1 cellular context compared by ENCODE assay signal in the genomic region with DNA sequence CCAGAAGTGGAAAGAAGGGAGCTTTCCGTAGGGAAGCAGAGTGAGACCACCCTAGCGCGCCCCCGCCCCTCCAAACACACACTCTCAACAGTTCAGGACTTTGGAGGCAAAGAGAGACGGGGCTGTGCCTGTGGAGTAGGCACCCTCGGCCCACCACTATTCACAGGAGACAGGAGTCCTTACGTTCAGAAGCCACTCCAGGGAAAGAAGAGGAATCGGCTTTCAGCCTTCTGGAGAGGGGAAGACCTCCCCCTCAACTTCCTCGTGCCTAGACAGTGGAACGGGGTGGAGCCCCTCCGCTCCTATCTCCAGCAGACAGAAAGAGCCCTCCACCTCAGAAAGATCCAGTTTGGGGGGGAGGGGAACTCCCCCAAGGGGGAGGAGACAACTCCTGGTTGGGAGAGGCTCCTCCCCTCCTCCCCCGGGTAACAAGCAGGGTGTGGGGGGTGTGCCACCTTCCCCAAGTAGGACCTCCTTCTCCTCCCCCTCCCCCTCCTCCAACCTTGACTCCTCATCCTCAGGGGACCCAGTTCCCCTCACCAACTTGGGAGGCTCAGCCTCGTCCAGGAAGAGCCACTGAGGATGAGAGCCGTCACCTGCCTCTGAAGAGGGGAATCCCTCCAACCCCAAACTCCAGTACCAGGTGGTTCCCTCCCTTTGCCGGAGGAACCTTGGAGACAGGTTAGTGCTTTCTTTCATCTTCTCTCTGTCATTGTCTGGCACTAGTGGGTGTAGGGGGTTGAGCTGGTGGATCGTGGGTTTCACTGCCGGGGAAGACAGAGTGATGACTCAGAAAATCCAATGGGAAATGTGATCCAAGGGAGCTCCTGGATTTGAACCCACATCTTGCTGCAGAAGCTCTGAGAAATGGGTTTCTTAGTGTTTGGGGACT.
TF ChIP-seq lines count a peak whose summit lies in the region.

No MANE protein-coding gene starts in this region.

TF ChIP-seq in HepG2, 621 proteins besides CTCF, POLR2A, EP300 and RAD21 (continued from another document):
- TF ChIP-seq, protein P1, sequence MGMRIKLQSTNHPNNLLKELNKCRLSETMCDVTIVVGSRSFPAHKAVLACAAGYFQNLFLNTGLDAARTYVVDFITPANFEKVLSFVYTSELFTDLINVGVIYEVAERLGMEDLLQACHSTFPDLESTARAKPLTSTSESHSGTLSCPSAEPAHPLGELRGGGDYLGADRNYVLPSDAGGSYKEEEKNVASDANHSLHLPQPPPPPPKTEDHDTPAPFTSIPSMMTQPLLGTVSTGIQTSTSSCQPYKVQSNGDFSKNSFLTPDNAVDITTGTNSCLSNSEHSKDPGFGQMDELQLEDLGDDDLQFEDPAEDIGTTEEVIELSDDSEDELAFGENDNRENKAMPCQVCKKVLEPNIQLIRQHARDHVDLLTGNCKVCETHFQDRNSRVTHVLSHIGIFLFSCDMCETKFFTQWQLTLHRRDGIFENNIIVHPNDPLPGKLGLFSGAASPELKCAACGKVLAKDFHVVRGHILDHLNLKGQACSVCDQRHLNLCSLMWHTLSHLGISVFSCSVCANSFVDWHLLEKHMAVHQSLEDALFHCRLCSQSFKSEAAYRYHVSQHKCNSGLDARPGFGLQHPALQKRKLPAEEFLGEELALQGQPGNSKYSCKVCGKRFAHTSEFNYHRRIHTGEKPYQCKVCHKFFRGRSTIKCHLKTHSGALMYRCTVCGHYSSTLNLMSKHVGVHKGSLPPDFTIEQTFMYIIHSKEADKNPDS (CRISPR knock-in tag; IDR thresholded peaks at IDR 0.05), result no peak
- TF ChIP-seq AKNA (CRISPR knock-in tag; IDR thresholded peaks at IDR 0.05; ENCODE audit: borderline replicate concordance) (no peak), GABPB1 (CRISPR knock-in tag; IDR thresholded peaks at IDR 0.05) (no peak), HNRNPK (IDR thresholded peaks at IDR 0.05; ENCODE audit: low read depth, low read length, poor library complexity, severe bottlenecking) (no peak), PCBP2 (optimal IDR thresholded peaks at IDR 0.05; ENCODE audit: low read depth, low read length, poor library complexity, severe bottlenecking) (no peak), MZF1 (CRISPR knock-in tag; IDR thresholded peaks at IDR 0.05; ENCODE audit: borderline replicate concordance) (no peak), HIVEP1 (CRISPR knock-in tag; IDR thresholded peaks at IDR 0.05) (peak; percentile 6; the same call in 1 of the 2 replicates), FOXK2 (IDR thresholded peaks at IDR 0.05) (no peak), MXD3 (CRISPR knock-in tag; IDR thresholded peaks at IDR 0.05) (0 out of 2 replicates have a peak, but pooled peaks have one; percentile 3), KMT2B (CRISPR knock-in tag; IDR thresholded peaks at IDR 0.05) (no peak), ZNF451 (CRISPR knock-in tag; IDR thresholded peaks at IDR 0.05) (no peak), TEAD3 (CRISPR knock-in tag; optimal IDR thresholded peaks at IDR 0.05; ENCODE audit: borderline replicate concordance) (no peak), ZNF781 (CRISPR knock-in tag; IDR thresholded peaks at IDR 0.05; ENCODE audit: borderline replicate concordance, not compliant biosample characterization) (peak; percentile 58), SMARCE1 (IDR thresholded peaks at IDR 0.05; ENCODE audit: borderline replicate concordance) (no peak), ZNF788 (CRISPR knock-in tag; IDR thresholded peaks at IDR 0.05; ENCODE audit: borderline replicate concordance) (peak; percentile 18; the same call in 1 of the 2 replicates), ATAD3A (CRISPR knock-in tag; IDR thresholded peaks at IDR 0.05) (no peak), MAFK (conservative IDR thresholded peaks at IDR 0.05 in 1 of 2, IDR thresholded peaks at IDR 0.05 in 1 of 2; ENCODE audit: low read length in 2 of 2) (no peak), DMAP1 (CRISPR knock-in tag; IDR thresholded peaks at IDR 0.05) (no peak), ZNF616 (CRISPR knock-in tag; IDR thresholded peaks at IDR 0.05; ENCODE audit: low read depth) (no peak), SAFB2 (CRISPR knock-in tag; IDR thresholded peaks at IDR 0.05; ENCODE audit: borderline replicate concordance, low read depth) (no peak), ZSCAN9 (CRISPR knock-in tag; IDR thresholded peaks at IDR 0.05; ENCODE audit: borderline replicate concordance) (0 out of 2 replicates have a peak, but pooled peaks have one; percentile 20), ZZZ3 (CRISPR knock-in tag; IDR thresholded peaks at IDR 0.05; ENCODE audit: borderline replicate concordance) (no peak), SNAPC2 (CRISPR knock-in tag; IDR thresholded peaks at IDR 0.05) (no peak), CAMTA2 (CRISPR knock-in tag; IDR thresholded peaks at IDR 0.05; ENCODE audit: borderline replicate concordance) (no peak), SIN3B (IDR thresholded peaks at IDR 0.05; ENCODE audit: low read length) (no peak), SMC3 (IDR thresholded peaks at IDR 0.05; ENCODE audit: low read length) (no peak), ZNF619 (CRISPR knock-in tag; IDR thresholded peaks at IDR 0.05) (0 out of 2 replicates have a peak, but pooled peaks have one; percentile 47), HNF4G (IDR thresholded peaks at IDR 0.05; ENCODE audit: borderline replicate concordance, low read depth, low read length) (no peak), HNF4G (CRISPR knock-in tag; IDR thresholded peaks at IDR 0.05; ENCODE audit: borderline replicate concordance, low read depth) (no peak), HIC2 (CRISPR knock-in tag; IDR thresholded peaks at IDR 0.05; ENCODE audit: low read depth) (no peak), ZNF296 (CRISPR knock-in tag; conservative IDR thresholded peaks at IDR 0.05) (no peak)
- TF ChIP-seq, protein P2, sequence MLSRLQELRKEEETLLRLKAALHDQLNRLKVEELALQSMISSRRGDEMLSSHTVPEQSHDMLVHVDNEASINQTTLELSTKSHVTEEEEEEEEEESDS (CRISPR knock-in tag; IDR thresholded peaks at IDR 0.05; ENCODE audit: borderline replicate concordance), result no peak
- TF ChIP-seq, protein P3, sequence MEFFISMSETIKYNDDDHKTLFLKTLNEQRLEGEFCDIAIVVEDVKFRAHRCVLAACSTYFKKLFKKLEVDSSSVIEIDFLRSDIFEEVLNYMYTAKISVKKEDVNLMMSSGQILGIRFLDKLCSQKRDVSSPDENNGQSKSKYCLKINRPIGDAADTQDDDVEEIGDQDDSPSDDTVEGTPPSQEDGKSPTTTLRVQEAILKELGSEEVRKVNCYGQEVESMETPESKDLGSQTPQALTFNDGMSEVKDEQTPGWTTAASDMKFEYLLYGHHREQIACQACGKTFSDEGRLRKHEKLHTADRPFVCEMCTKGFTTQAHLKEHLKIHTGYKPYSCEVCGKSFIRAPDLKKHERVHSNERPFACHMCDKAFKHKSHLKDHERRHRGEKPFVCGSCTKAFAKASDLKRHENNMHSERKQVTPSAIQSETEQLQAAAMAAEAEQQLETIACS (CRISPR knock-in tag; IDR thresholded peaks at IDR 0.05), result no peak
- TF ChIP-seq, protein P4, sequence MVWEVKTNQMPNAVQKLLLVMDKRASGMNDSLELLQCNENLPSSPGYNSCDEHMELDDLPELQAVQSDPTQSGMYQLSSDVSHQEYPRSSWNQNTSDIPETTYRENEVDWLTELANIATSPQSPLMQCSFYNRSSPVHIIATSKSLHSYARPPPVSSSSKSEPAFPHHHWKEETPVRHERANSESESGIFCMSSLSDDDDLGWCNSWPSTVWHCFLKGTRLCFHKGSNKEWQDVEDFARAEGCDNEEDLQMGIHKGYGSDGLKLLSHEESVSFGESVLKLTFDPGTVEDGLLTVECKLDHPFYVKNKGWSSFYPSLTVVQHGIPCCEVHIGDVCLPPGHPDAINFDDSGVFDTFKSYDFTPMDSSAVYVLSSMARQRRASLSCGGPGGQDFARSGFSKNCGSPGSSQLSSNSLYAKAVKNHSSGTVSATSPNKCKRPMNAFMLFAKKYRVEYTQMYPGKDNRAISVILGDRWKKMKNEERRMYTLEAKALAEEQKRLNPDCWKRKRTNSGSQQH (CRISPR knock-in tag; IDR thresholded peaks at IDR 0.05; ENCODE audit: low read depth), result no peak
- TF ChIP-seq, protein P5, sequence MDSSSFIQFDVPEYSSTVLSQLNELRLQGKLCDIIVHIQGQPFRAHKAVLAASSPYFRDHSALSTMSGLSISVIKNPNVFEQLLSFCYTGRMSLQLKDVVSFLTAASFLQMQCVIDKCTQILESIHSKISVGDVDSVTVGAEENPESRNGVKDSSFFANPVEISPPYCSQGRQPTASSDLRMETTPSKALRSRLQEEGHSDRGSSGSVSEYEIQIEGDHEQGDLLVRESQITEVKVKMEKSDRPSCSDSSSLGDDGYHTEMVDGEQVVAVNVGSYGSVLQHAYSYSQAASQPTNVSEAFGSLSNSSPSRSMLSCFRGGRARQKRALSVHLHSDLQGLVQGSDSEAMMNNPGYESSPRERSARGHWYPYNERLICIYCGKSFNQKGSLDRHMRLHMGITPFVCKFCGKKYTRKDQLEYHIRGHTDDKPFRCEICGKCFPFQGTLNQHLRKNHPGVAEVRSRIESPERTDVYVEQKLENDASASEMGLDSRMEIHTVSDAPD (CRISPR knock-in tag; IDR thresholded peaks at IDR 0.05), result no peak
- TF ChIP-seq, protein P6, sequence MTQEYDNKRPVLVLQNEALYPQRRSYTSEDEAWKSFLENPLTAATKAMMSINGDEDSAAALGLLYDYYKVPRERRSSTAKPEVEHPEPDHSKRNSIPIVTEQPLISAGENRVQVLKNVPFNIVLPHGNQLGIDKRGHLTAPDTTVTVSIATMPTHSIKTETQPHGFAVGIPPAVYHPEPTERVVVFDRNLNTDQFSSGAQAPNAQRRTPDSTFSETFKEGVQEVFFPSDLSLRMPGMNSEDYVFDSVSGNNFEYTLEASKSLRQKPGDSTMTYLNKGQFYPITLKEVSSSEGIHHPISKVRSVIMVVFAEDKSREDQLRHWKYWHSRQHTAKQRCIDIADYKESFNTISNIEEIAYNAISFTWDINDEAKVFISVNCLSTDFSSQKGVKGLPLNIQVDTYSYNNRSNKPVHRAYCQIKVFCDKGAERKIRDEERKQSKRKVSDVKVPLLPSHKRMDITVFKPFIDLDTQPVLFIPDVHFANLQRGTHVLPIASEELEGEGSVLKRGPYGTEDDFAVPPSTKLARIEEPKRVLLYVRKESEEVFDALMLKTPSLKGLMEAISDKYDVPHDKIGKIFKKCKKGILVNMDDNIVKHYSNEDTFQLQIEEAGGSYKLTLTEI (CRISPR knock-in tag; conservative IDR thresholded peaks at IDR 0.05), result no peak
- TF ChIP-seq, protein P7, sequence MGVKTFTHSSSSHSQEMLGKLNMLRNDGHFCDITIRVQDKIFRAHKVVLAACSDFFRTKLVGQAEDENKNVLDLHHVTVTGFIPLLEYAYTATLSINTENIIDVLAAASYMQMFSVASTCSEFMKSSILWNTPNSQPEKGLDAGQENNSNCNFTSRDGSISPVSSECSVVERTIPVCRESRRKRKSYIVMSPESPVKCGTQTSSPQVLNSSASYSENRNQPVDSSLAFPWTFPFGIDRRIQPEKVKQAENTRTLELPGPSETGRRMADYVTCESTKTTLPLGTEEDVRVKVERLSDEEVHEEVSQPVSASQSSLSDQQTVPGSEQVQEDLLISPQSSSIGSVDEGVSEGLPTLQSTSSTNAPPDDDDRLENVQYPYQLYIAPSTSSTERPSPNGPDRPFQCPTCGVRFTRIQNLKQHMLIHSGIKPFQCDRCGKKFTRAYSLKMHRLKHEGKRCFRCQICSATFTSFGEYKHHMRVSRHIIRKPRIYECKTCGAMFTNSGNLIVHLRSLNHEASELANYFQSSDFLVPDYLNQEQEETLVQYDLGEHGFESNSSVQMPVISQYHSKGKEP (CRISPR knock-in tag; IDR thresholded peaks at IDR 0.05), result no peak
TF ChIP-seq in HepG2: peak in this region for 24.
